In the genomic region with DNA sequence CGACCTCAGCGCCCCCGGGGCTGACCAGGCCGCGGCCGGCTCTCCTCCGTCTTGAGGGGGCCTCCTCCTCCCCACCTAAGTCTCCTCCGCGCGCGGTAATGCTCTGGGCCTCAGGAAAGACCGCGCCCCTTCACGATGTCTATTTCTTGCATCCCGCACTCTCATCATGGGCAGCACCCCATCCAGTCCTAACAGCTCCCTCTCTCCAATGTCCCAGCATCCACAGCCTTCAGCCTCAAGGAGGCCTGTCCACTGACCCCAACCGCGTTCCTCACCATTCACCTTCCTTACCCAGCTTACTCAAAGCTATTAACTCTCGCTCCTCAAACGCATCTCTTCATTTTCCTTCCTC, we compare ENCODE assay signal across 8 cellular contexts.
DNase-seq lines count a peak whose midpoint lies in the region; ATAC-seq and TF ChIP-seq lines count a peak whose summit lies in the region.

No MANE protein-coding gene starts in this region.

- CTCF ChIA-PET in CD4-positive, alpha-beta T cell (lab: Charles Lee): interaction anchor here (0.8 to 1.7 kb wide), 4 partner anchors 12 to 647 kb away, joined by 3 to 6 read pairs (median 4); no protein-coding TSS in a partner anchor
- CTCF ChIA-PET in MCF 10A (lab: Yijun Ruan, JAX): interaction anchor here (0.7 to 1.5 kb wide), 10 partner anchors 9 to 1571 kb away, joined by 3 to 6 read pairs (median 4); no protein-coding TSS in a partner anchor

- no peaks in the 10 kb centered on the region for H3K4me1 ChIP-seq in urinary bladder (ENCODE audit: insufficient read depth)

- peak in 1 of 10 experiments; percentile 2 for DNase-seq in CD4-positive, alpha-beta T cell
- DNase-seq in MCF 10A (ENCODE audit: unreplicated experiment) (no peak), memory B cell (ENCODE audit: low spot score in 2 of 2) (no peak), HPDE6-E6E7 (ENCODE audit: extremely low spot score) (no peak), NOMO-1 treated with DMSO at 0.1 percent for 48 hours (lab: John Stamatoyannopoulos, UW; ENCODE audit: unreplicated experiment) (no peak)

- H3K27ac Mint-ChIP-seq in CD4-positive, alpha-beta T cell: peak overlapping the region; percentile 96
- H3K27ac Mint-ChIP-seq in MCF 10A (ENCODE audit: low read depth, unreplicated experiment): peak overlapping the region; percentile 99
- H3K27ac Mint-ChIP-seq in memory B cell: peak overlapping the region; percentile 97

- ATAC-seq in CD4-positive, alpha-beta T cell (ENCODE audit: poor library complexity): no peak
- ATAC-seq in HG03175 (IDR thresholded peaks at IDR 0.05; ENCODE audit: unreplicated experiment): peak; percentile 15
- ATAC-seq in memory B cell (ENCODE audit: low read depth): no peak
- no peak for ATAC-seq in GM21619 (IDR thresholded peaks at IDR 0.05; ENCODE audit: unreplicated experiment)

- H3K27ac ChIP-seq in CD4-positive, alpha-beta T cell (ENCODE audit: low read depth, low read length): peak overlapping the region; percentile 70
- peak overlapping the region; percentile 83 for H3K27ac ChIP-seq in urinary bladder (ENCODE audit: low read depth)

- WGBS in urinary bladder: 8% methylated on average over 19 of the region's 19 CpGs

- H3K36me3 Mint-ChIP-seq in CD4-positive, alpha-beta T cell (ENCODE audit: low read depth): peaks cover 5% of the 10 kb centered on the region
- H3K36me3 Mint-ChIP-seq in MCF 10A (ENCODE audit: insufficient read depth, unreplicated experiment) (no peaks in the 10 kb centered on the region), memory B cell (no peaks in the 10 kb centered on the region)

- peaks cover 23% of the 10 kb centered on the region for H3K4me1 Mint-ChIP-seq in CD4-positive, alpha-beta T cell (ENCODE audit: low read depth)
- peaks cover 13% of the 10 kb centered on the region for H3K4me1 Mint-ChIP-seq in MCF 10A (ENCODE audit: insufficient read depth, unreplicated experiment)
- H3K4me1 Mint-ChIP-seq in memory B cell: peaks cover 7% of the 10 kb centered on the region

- no peak for TF ChIP-seq CTCF in CD4-positive, alpha-beta T cell (IDR thresholded peaks at IDR 0.05)
- no peak for TF ChIP-seq CTCF in MCF 10A (IDR thresholded peaks at IDR 0.05; ENCODE audit: unreplicated experiment)

- no peaks in the 10 kb centered on the region for H3K36me3 ChIP-seq in urinary bladder (ENCODE audit: insufficient read depth)

- H3K4me3 Mint-ChIP-seq in CD4-positive, alpha-beta T cell: peak overlapping the region; percentile 99
- peak overlapping the region; percentile 97 for H3K4me3 Mint-ChIP-seq in MCF 10A (ENCODE audit: unreplicated experiment)
- H3K4me3 Mint-ChIP-seq in memory B cell: peak overlapping the region; percentile 91

- POLR2A ChIA-PET in CD4-positive, alpha-beta T cell (lab: Charles Lee): interaction anchor here (0.7 to 1.6 kb wide), 4 partner anchors 326 to 820 kb away, joined by 3 to 8 read pairs (median 4); partner anchors contain the start of genes MAGED1 and TSPYL2
- POLR2A ChIA-PET in MCF 10A (lab: Yijun Ruan, JAX): interaction anchor here (0.5 to 0.6 kb wide), 2 partner anchors 13 to 389 kb away, joined by 3 read pairs; no protein-coding TSS in a partner anchor

- H3K27me3 Mint-ChIP-seq in CD4-positive, alpha-beta T cell: peaks cover 7% of the 10 kb centered on the region
- peaks cover 40% of the 10 kb centered on the region for H3K27me3 Mint-ChIP-seq in MCF 10A (ENCODE audit: insufficient read depth, unreplicated experiment)
- H3K27me3 Mint-ChIP-seq in memory B cell: peaks cover 1% of the 10 kb centered on the region

- H3K4me3 ChIP-seq in urinary bladder (ENCODE audit: low read depth, low read length): peak overlapping the region; percentile 51

- intact Hi-C loops in CD4-positive, alpha-beta T cell (cut with DNase I, micrococcal nuclease): loop anchor here in 1 of 2 experiments (5.0 to 10.0 kb wide), 6 partner anchors 370 to 1570 kb away; partner anchors contain the start of genes CENPVL3, KANTR, MAGED1 and NUDT10
- intact Hi-C loops in MCF 10A (cut with micrococcal nuclease): loop anchor here (5.0 kb wide), 2 partner anchors 775 to 1570 kb away; no protein-coding TSS in a partner anchor

- H3K9me3 ChIP-seq in CD4-positive, alpha-beta T cell (ENCODE audit: control insufficient read depth, low read length): no peaks in the 10 kb centered on the region

- no peaks in the 10 kb centered on the region for H3K9me3 Mint-ChIP-seq in CD4-positive, alpha-beta T cell
- H3K9me3 Mint-ChIP-seq in MCF 10A (ENCODE audit: unreplicated experiment) (no peaks in the 10 kb centered on the region), memory B cell (no peaks in the 10 kb centered on the region)

- no TSS peak for BruUV-seq in MCF 10A (replicated peaks; lab: Mats Ljungman, UMichigan)

- H3K27me3 ChIP-seq in CD4-positive, alpha-beta T cell (ENCODE audit: control insufficient read depth, insufficient read depth, low read length): peaks cover 10% of the 10 kb centered on the region
